18 cellular contexts compared by ENCODE assay signal in the genomic region with DNA sequence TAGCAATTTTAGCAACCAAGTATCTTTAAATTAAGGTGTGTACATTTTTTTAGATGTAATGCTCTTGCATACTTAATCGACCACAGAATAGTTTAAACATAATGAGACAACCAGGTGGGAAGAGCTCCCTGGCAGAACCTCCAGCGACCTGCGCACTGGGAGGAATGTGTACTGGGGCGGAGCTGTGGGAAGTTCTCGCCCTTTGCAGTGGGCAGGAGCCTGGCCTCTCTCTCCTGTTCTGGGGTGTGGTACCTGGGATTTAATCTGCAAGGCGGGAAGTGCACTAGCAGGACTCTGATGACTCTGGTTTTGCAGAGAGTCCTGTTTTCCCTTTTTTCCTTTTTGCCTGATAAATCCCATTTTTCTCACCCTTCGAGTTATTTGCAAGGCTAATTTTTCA.
DNase-seq lines count a peak whose midpoint lies in the region; ATAC-seq and TF ChIP-seq lines count a peak whose summit lies in the region.
"Had no signal": no experiment of that assay in that cellular context is flagged by ENCODE, and none has a peak within 500 bp of the region (broad histone marks: within the 10 kb centered on the region; RNA-seq: fewer than 3 reads in every experiment).

No MANE protein-coding gene starts in this region.

- H3K9me3 Mint-ChIP-seq in WTC11, result peaks cover 5% of the 10 kb centered on the region
- H3K9me3 Mint-ChIP-seq: CD4-positive, alpha-beta T cell had no signal

- no peak overlapping the region for H3K4me3 Mint-ChIP-seq in WTC11
- H3K4me3 Mint-ChIP-seq: CD4-positive, alpha-beta T cell had no signal

- CTCF ChIA-PET in WTC11 (lab: Charles Lee), result no interaction called here

- DNase-seq in NCI-H226 (peak; percentile 12), WTC11 (ENCODE audit: low spot score) (no peak), left colon (no peak)
- DNase-seq in stimulated activated CD4-positive, alpha-beta T cell treated with anti-CD3 and anti-CD28 coated beads, Interleukin-2, amount 100 ng/mL, for 48 hours, result no peak
- DNase-seq: AML-193; CD4-positive, alpha-beta T cell; KBM-7; MV-4-11; NCI-H2029 treated with DMSO at 0.1 percent for 48 hours; NCI-H345; NCI-H510A treated with DMSO at 0.1 percent for 48 hours; NCI-H774; RPMI8226; SHP77 had no signal

- H3K27ac Mint-ChIP-seq in WTC11, result no peak overlapping the region
- H3K27ac Mint-ChIP-seq: CD4-positive, alpha-beta T cell had no signal

- H3K4me1 Mint-ChIP-seq in WTC11, result peaks cover 9% of the 10 kb centered on the region

- peaks cover 2% of the 10 kb centered on the region; the same call in 1 of the 2 replicates for H3K27me3 Mint-ChIP-seq in WTC11 (ENCODE audit: low read depth)

- no peak for TF ChIP-seq CTCF in WTC11 (IDR thresholded peaks at IDR 0.05)

- intact Hi-C loops in left colon (cut with DNase I, micrococcal nuclease), result no loop called here

- ATAC-seq in WTC11 (peak; percentile 47; the same call in 1 of the 2 replicates), left colon (peak; percentile 68), GM18861 (IDR thresholded peaks at IDR 0.05; ENCODE audit: unreplicated experiment) (no peak), HG02759 (IDR thresholded peaks at IDR 0.05; ENCODE audit: unreplicated experiment) (no peak), GM21786 (IDR thresholded peaks at IDR 0.05; ENCODE audit: unreplicated experiment) (no peak)
- ATAC-seq: A549 had no signal

- no peaks in the 10 kb centered on the region for H3K36me3 Mint-ChIP-seq in WTC11

- POLR2A ChIA-PET in WTC11 (lab: Charles Lee), result no interaction called here

TF ChIP-seq in WTC11, 78 proteins besides CTCF, POLR2A, EP300 and RAD21:
- TF ChIP-seq GRHL2 (CRISPR knock-in tag; IDR thresholded peaks at IDR 0.05; ENCODE audit: insufficient replicate concordance, severe bottlenecking), result no peak
- TF ChIP-seq, protein P1, sequence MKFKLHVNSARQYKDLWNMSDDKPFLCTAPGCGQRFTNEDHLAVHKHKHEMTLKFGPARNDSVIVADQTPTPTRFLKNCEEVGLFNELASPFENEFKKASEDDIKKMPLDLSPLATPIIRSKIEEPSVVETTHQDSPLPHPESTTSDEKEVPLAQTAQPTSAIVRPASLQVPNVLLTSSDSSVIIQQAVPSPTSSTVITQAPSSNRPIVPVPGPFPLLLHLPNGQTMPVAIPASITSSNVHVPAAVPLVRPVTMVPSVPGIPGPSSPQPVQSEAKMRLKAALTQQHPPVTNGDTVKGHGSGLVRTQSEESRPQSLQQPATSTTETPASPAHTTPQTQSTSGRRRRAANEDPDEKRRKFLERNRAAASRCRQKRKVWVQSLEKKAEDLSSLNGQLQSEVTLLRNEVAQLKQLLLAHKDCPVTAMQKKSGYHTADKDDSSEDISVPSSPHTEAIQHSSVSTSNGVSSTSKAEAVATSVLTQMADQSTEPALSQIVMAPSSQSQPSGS (CRISPR knock-in tag; IDR thresholded peaks at IDR 0.05; ENCODE audit: borderline replicate concordance, low read depth), result no peak
- no peak for TF ChIP-seq ZNF219 (CRISPR knock-in tag; IDR thresholded peaks at IDR 0.05; ENCODE audit: borderline replicate concordance)
- TF ChIP-seq NR2C2 (CRISPR knock-in tag; IDR thresholded peaks at IDR 0.05), result no peak
- no peak for TF ChIP-seq EMX1 (CRISPR knock-in tag; IDR thresholded peaks at IDR 0.05)
- TF ChIP-seq, protein P2, sequence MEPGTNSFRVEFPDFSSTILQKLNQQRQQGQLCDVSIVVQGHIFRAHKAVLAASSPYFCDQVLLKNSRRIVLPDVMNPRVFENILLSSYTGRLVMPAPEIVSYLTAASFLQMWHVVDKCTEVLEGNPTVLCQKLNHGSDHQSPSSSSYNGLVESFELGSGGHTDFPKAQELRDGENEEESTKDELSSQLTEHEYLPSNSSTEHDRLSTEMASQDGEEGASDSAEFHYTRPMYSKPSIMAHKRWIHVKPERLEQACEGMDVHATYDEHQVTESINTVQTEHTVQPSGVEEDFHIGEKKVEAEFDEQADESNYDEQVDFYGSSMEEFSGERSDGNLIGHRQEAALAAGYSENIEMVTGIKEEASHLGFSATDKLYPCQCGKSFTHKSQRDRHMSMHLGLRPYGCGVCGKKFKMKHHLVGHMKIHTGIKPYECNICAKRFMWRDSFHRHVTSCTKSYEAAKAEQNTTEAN (CRISPR knock-in tag; IDR thresholded peaks at IDR 0.05), result no peak
- no peak for TF ChIP-seq ZBTB21 (CRISPR knock-in tag; IDR thresholded peaks at IDR 0.05; ENCODE audit: borderline replicate concordance)
- TF ChIP-seq, protein P3, sequence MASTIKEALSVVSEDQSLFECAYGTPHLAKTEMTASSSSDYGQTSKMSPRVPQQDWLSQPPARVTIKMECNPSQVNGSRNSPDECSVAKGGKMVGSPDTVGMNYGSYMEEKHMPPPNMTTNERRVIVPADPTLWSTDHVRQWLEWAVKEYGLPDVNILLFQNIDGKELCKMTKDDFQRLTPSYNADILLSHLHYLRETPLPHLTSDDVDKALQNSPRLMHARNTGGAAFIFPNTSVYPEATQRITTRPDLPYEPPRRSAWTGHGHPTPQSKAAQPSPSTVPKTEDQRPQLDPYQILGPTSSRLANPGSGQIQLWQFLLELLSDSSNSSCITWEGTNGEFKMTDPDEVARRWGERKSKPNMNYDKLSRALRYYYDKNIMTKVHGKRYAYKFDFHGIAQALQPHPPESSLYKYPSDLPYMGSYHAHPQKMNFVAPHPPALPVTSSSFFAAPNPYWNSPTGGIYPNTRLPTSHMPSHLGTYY (CRISPR knock-in tag; IDR thresholded peaks at IDR 0.05), result no peak
- no peak for TF ChIP-seq SMAD3 (CRISPR knock-in tag; IDR thresholded peaks at IDR 0.05; ENCODE audit: borderline replicate concordance)
- TF ChIP-seq CBFB (CRISPR knock-in tag; IDR thresholded peaks at IDR 0.05; ENCODE audit: low read depth), result no peak
- no peak for TF ChIP-seq ZNF263 (CRISPR knock-in tag; IDR thresholded peaks at IDR 0.05; ENCODE audit: low read depth)

Comparison
In these comparisons a context has a peak if more than half of its experiments do, and no peak if none do; other contexts are left out.
1. ATAC-seq: peak in WTC11 (single experiment) and left colon (single experiment); none in GM18861 (single experiment), HG02759 (single experiment) and GM21786 (single experiment).